Comparison of ENCODE assay signal across 28 cellular contexts in genomic region chr2:135845257-135845656, GRCh38. TPM values are rescaled to one million over a fixed set of nuclear protein-coding genes. Genes with fewer than 3 reads are reported as not detected.
"Had no signal": no experiment of that assay in that cellular context is flagged by ENCODE, and none has a peak within 500 bp of the region (broad histone marks: within the 10 kb centered on the region; RNA-seq: fewer than 3 reads in every experiment).

No MANE protein-coding gene starts in this region.

- H3K27me3 Mint-ChIP-seq: activated CD4-positive, alpha-beta T cell treated with anti-CD3 and anti-CD28 coated beads for 36 hours; stimulated activated naive B cell treated with anti-CD40 and anti-IgM and Interleukin-4, amounts not matched to agents 10 μg/mL and 1 μg/mL and 100 μg/mL, for 72 hours had no signal

- DNase-seq: activated CD4-positive, alpha-beta T cell treated with anti-CD3 and anti-CD28 coated beads for 36 hours; activated CD4-positive, alpha-beta T cell treated with anti-CD3 and anti-CD28 coated beads, Interleukin-2, amount 50 U/mL, for 4 hours; activated CD4-positive, CD25-positive, alpha-beta regulatory T cell; activated effector memory CD4-positive, alpha-beta T cell treated with anti-CD3 and anti-CD28 coated beads, Interleukin-2, amount 50 U/mL, for 16 hours; activated naive CD4-positive, alpha-beta T cell treated with anti-CD3 and anti-CD28 coated beads for 36 hours; amniotic stem cell; central memory CD4-positive, alpha-beta T cell; dorsolateral prefrontal cortex; effector memory CD4-positive, alpha-beta T cell; foreskin fibroblast; heart left ventricle; left ventricle myocardium inferior; mucosa of descending colon; nucleus accumbens; pancreas; retina; stimulated activated CD4-positive, alpha-beta T cell treated with anti-CD3 and anti-CD28 coated beads, Interleukin-1b, Interleukin-23, amount 100 ng/mL, for 48 hours; stimulated activated naive B cell treated with anti-CD40 and anti-IgM and Interleukin-4, amounts not matched to agents 10 μg/mL and 1 μg/mL and 100 μg/mL, for 72 hours; stomach had no signal

- H3K27me3 ChIP-seq: dorsolateral prefrontal cortex, heart left ventricle, pancreas, stomach, thyroid gland had no signal

- H3K4me1 ChIP-seq: pancreas, prostate gland had no signal

- H3K27ac ChIP-seq: dorsolateral prefrontal cortex, heart left ventricle, left ventricle myocardium inferior, pancreas, prostate gland, stomach, thyroid gland had no signal

- H3K4me3 Mint-ChIP-seq: activated CD4-positive, alpha-beta T cell treated with anti-CD3 and anti-CD28 coated beads for 36 hours; activated naive CD4-positive, alpha-beta T cell treated with anti-CD3 and anti-CD28 coated beads for 36 hours; activated T-helper 1 cell treated with anti-CD3 and anti-CD28 coated beads, Interleukin-12 subunit alpha, Interleukin-12 subunit beta, Interleukin-2, Interleukin-4 antibody, amounts not matched to agents 30 ng/mL and 10 ng/mL and 1 ng/mL, durations not matched to agents 14 hours and 24 hours and 36 hours; nephron; stimulated activated naive B cell treated with anti-CD40 and anti-IgM and Interleukin-4, amounts not matched to agents 10 μg/mL and 1 μg/mL and 100 μg/mL, for 72 hours had no signal

- ATAC-seq: activated CD4-positive, alpha-beta T cell treated with anti-CD3 and anti-CD28 coated beads for 36 hours; heart left ventricle; mucosa of descending colon; pancreas; stimulated activated naive B cell treated with anti-CD40 and anti-IgM and Interleukin-4, amounts not matched to agents 10 μg/mL and 1 μg/mL and 100 μg/mL, for 72 hours had no signal

- H3K9me3 Mint-ChIP-seq: activated naive CD4-positive, alpha-beta T cell treated with anti-CD3 and anti-CD28 coated beads for 36 hours; activated T-helper 1 cell treated with anti-CD3 and anti-CD28 coated beads, Interleukin-12 subunit alpha, Interleukin-12 subunit beta, Interleukin-2, Interleukin-4 antibody, amounts not matched to agents 30 ng/mL and 10 ng/mL and 1 ng/mL, durations not matched to agents 14 hours and 24 hours and 36 hours; nephron had no signal

- H3K9me3 ChIP-seq: heart left ventricle, left ventricle myocardium inferior, mucosa of descending colon, pancreas, prostate gland, stomach, thyroid gland had no signal

- H3K4me3 ChIP-seq: dorsolateral prefrontal cortex, heart left ventricle, left ventricle myocardium inferior, lung, mucosa of descending colon, pancreas, prostate gland, smooth muscle cell, stomach, thyroid gland had no signal

- H3K36me3 ChIP-seq: pancreas had no signal

- H3K27ac Mint-ChIP-seq: activated CD4-positive, alpha-beta T cell treated with anti-CD3 and anti-CD28 coated beads for 36 hours; activated T-helper 1 cell treated with anti-CD3 and anti-CD28 coated beads, Interleukin-12 subunit alpha, Interleukin-12 subunit beta, Interleukin-2, Interleukin-4 antibody, amounts not matched to agents 30 ng/mL and 10 ng/mL and 1 ng/mL, durations not matched to agents 14 hours and 24 hours and 36 hours; stimulated activated naive B cell treated with anti-CD40 and anti-IgM and Interleukin-4, amounts not matched to agents 10 μg/mL and 1 μg/mL and 100 μg/mL, for 72 hours had no signal

RNA-seq across cellular contexts. Expression of gene LCT, which starts 8.3 kb away (rescaled TPM):
- total RNA-seq: astrocyte, left ventricle myocardium inferior, myocyte, ureter had no signal
- polyA plus RNA-seq: heart left ventricle, smooth muscle cell, stomach had no signal
